In genomic region chr1:85274969-85275453, GRCh38 we compare ENCODE assay signal across 8 cellular contexts. TPM values are rescaled to one million over a fixed set of nuclear protein-coding genes. Genes with fewer than 3 reads are reported as not detected.
DNase-seq lines count a peak whose midpoint lies in the region; ATAC-seq and TF ChIP-seq lines count a peak whose summit lies in the region.

No MANE protein-coding gene starts in this region.

- peak overlapping the region in 1 of 2 donors; percentile 92 for H3K27ac ChIP-seq in uterus

- peak; percentile 84 for DNase-seq in DMS153 (lab: John Stamatoyannopoulos, UW)
- peak; percentile 17 to 29 for DNase-seq in Kasumi-1 (lab: John Stamatoyannopoulos, UW)
- DNase-seq in amniotic stem cell (lab: John Stamatoyannopoulos, UW): peak; percentile 43
- peak; percentile 84 for DNase-seq in left kidney (ENCODE audit: low read depth, low spot score)
- no peak for DNase-seq in uterus
- no peak for DNase-seq in NCI-H187 treated with DMSO at 0.1 percent for 48 hours (lab: John Stamatoyannopoulos, UW)

- no peaks in the 10 kb centered on the region for H3K9me3 ChIP-seq in uterus

- ATAC-seq in HG03565 (IDR thresholded peaks at IDR 0.05; ENCODE audit: unreplicated experiment) (no peak), HG03378 (IDR thresholded peaks at IDR 0.05; ENCODE audit: unreplicated experiment) (no peak)

- no peaks in the 10 kb centered on the region for H3K36me3 ChIP-seq in uterus

- no peak for TF ChIP-seq CTCF in uterus (IDR thresholded peaks at IDR 0.05)

- no peaks in the 10 kb centered on the region for H3K4me1 ChIP-seq in uterus

- no peak for TF ChIP-seq POLR2A in uterus (IDR thresholded peaks at IDR 0.05)

- intact Hi-C loops in uterus (cut with DNase I; ENCODE audit: low total_unique reads): no loop called here

- H3K27me3 ChIP-seq in uterus: no peaks in the 10 kb centered on the region

- peak overlapping the region; percentile 67 to 94 for H3K4me3 ChIP-seq in uterus

RNA-seq across cellular contexts. Expression of gene BCL10, which starts 1.4 kb away (rescaled TPM):
- 10 to 100 TPM; 15.3 to 31.9 (median 26.8) TPM for total RNA-seq in uterus

RNA-seq across cellular contexts. Expression of gene C1orf52, which starts 15.5 kb away (rescaled TPM):
- total RNA-seq in uterus: 10 to 100 TPM; 22.3 to 47.6 (median 28.8) TPM

Comparison
In these comparisons a context has a peak if more than half of its experiments do, and no peak if none do; other contexts are left out.
1. DNase-seq: peak in DMS153 (single experiment), Kasumi-1 (2 of 2), amniotic stem cell (single experiment) and left kidney (single experiment); none in uterus (0 of 2) and NCI-H187 treated with DMSO at 0.1 percent for 48 hours (single experiment).